ENCODE assay signal across 15 cellular contexts in genomic region chr6:2966347-2966746, GRCh38. TPM values are rescaled to one million over a fixed set of nuclear protein-coding genes. Genes with fewer than 3 reads are reported as not detected.
DNase-seq lines count a peak whose midpoint lies in the region; ATAC-seq, FAIRE-seq and TF ChIP-seq lines count a peak whose summit lies in the region.
"Had no signal": no experiment of that assay in that cellular context is flagged by ENCODE, and none has a peak within 500 bp of the region (broad histone marks: within the 10 kb centered on the region; RNA-seq: fewer than 3 reads in every experiment).

No MANE protein-coding gene starts in this region.

- peak; percentile 11 for DNase-seq in activated CD4-positive, alpha-beta memory T cell treated with anti-CD3 and anti-CD28 coated beads, Interleukin-2, amount 10 ng/mL, durations not matched to agents 7 days and 5 days
- no peak for DNase-seq in activated CD4-positive, alpha-beta memory T cell treated with anti-CD3 and anti-CD28 coated beads for 36 hours
- no peak for DNase-seq in Panc1 (ENCODE audit: low read depth, low spot score)
- no peak for DNase-seq in mesothelial cell of epicardium (ENCODE audit: low spot score in 2 of 2, unreplicated experiment in 2 of 2)
- peak; percentile 81 for DNase-seq in small intestine
- DNase-seq in HTR-8/SVneo (ENCODE audit: insufficient read length, low spot score) = no peak
- DNase-seq in CD4-positive, alpha-beta T cell = no peak
- DNase-seq in NCI-H1105 treated with DMSO at 0.1 percent for 48 hours (lab: John Stamatoyannopoulos, UW) = no peak
- DNase-seq: DMS79, NCI-H187 treated with DMSO at 0.1 percent for 48 hours, PC-9 had no signal

- POLR2A ChIA-PET in activated CD4-positive, alpha-beta memory T cell treated with anti-CD3 and anti-CD28 coated beads, Interleukin-2, amount 10 ng/mL, durations not matched to agents 7 days and 5 days (lab: Charles Lee) = interaction anchor here (1.2 kb wide), 1 partner anchor 29 kb away, joined by 3 read pairs; no protein-coding TSS in a partner anchor
- POLR2A ChIA-PET in activated CD4-positive, alpha-beta memory T cell treated with anti-CD3 and anti-CD28 coated beads for 36 hours (lab: Charles Lee) = interaction anchor here (0.6 kb wide), 2 partner anchors 25 to 41 kb away, joined by 3 read pairs; no protein-coding TSS in a partner anchor
- POLR2A ChIA-PET in Panc1 (lab: Charles Lee) = interaction anchor here (1.3 kb wide), 1 partner anchor 22 kb away, joined by 3 read pairs; no protein-coding TSS in a partner anchor
- POLR2A ChIA-PET in CD4-positive, alpha-beta T cell (lab: Charles Lee) = interaction anchor here (0.9 kb wide), 2 partner anchors 23 to 191 kb away, joined by 3 read pairs; partner anchors contain the start of gene TUBB2A

- FAIRE-seq in small intestine (lab: Jason Lieb, UNC) (no peak), HTR-8/SVneo (lab: Jason Lieb, UNC) (no peak)
- FAIRE-seq: A549, G401.6, GM12891 had no signal

- H3K27me3 ChIP-seq in Panc1 (ENCODE audit: control insufficient read depth, insufficient read depth, low read length) = no peaks in the 10 kb centered on the region
- no peaks in the 10 kb centered on the region for H3K27me3 ChIP-seq in small intestine (ENCODE audit: control insufficient read depth in 2 of 2, insufficient read depth in 2 of 2, low read length in 2 of 2)
- no peaks in the 10 kb centered on the region for H3K27me3 ChIP-seq in CD4-positive, alpha-beta T cell (ENCODE audit: control insufficient read depth, insufficient read depth, low read length)

- H3K27ac Mint-ChIP-seq in activated CD4-positive, alpha-beta memory T cell treated with anti-CD3 and anti-CD28 coated beads, Interleukin-2, amount 10 ng/mL, durations not matched to agents 7 days and 5 days = no peak overlapping the region
- no peak overlapping the region for H3K27ac Mint-ChIP-seq in activated CD4-positive, alpha-beta memory T cell treated with anti-CD3 and anti-CD28 coated beads for 36 hours
- peak overlapping the region; percentile 40 for H3K27ac Mint-ChIP-seq in mesothelial cell of epicardium
- H3K27ac Mint-ChIP-seq in CD4-positive, alpha-beta T cell = no peak overlapping the region

- H3K36me3 ChIP-seq in Panc1 (ENCODE audit: control insufficient read depth, insufficient read depth, low read length) = no peaks in the 10 kb centered on the region
- H3K36me3 ChIP-seq in small intestine (ENCODE audit: control insufficient read depth in 2 of 2, insufficient read depth in 2 of 2, low read length in 2 of 2) = no peaks in the 10 kb centered on the region

- no TSS peak for BruUV-seq in Panc1 (replicated peaks; lab: Mats Ljungman, UMichigan)

- H3K9me3 ChIP-seq in Panc1 (ENCODE audit: control insufficient read depth, insufficient read depth, low read depth, low read length) = no peaks in the 10 kb centered on the region
- H3K9me3 ChIP-seq in small intestine (ENCODE audit: control insufficient read depth, low read depth) = no peaks in the 10 kb centered on the region
- H3K9me3 ChIP-seq in CD4-positive, alpha-beta T cell (ENCODE audit: control insufficient read depth, low read length) = no peaks in the 10 kb centered on the region
- H3K9me3 ChIP-seq: A549 had no signal

- TF ChIP-seq CTCF in Panc1 (IDR thresholded peaks at IDR 0.05) = no peak
- TF ChIP-seq CTCF in mesothelial cell of epicardium (IDR thresholded peaks at IDR 0.05; ENCODE audit: unreplicated experiment) = no peak
- TF ChIP-seq CTCF in CD4-positive, alpha-beta T cell (IDR thresholded peaks at IDR 0.05) = no peak

- no peak overlapping the region for H3K4me3 ChIP-seq in Panc1 (ENCODE audit: low read depth in 2 of 2, low read length in 2 of 2)
- no peak overlapping the region for H3K4me3 ChIP-seq in small intestine (ENCODE audit: low read depth in 1 of 2, low read length in 2 of 2)
- H3K4me3 ChIP-seq: A549, PC-9 had no signal

- H3K4me1 ChIP-seq in Panc1 (ENCODE audit: control insufficient read depth, insufficient read depth, low read length) = peaks cover 28% of the 10 kb centered on the region
- H3K4me1 ChIP-seq in small intestine (ENCODE audit: control insufficient read depth in 2 of 2, insufficient read depth in 1 of 2, low read depth in 1 of 2, low read length in 1 of 2) = peaks cover 2 to 7% of the 10 kb centered on the region in 2 donors

- CTCF ChIA-PET in activated CD4-positive, alpha-beta memory T cell treated with anti-CD3 and anti-CD28 coated beads, Interleukin-2, amount 10 ng/mL, durations not matched to agents 7 days and 5 days (lab: Charles Lee) = interaction anchor here (0.7 to 2.0 kb wide), 4 partner anchors 14 to 518 kb away, joined by 3 to 6 read pairs (median 3); no protein-coding TSS in a partner anchor
- CTCF ChIA-PET in activated CD4-positive, alpha-beta memory T cell treated with anti-CD3 and anti-CD28 coated beads for 36 hours (lab: Charles Lee) = interaction anchor here (0.7 to 1.7 kb wide), 3 partner anchors 13 to 26 kb away, joined by 3 to 4 read pairs (median 4); no protein-coding TSS in a partner anchor
- CTCF ChIA-PET in Panc1 (lab: Charles Lee) = no interaction called here
- CTCF ChIA-PET in CD4-positive, alpha-beta T cell (lab: Charles Lee) = no interaction called here

- no peak overlapping the region for H3K4me3 Mint-ChIP-seq in activated CD4-positive, alpha-beta memory T cell treated with anti-CD3 and anti-CD28 coated beads, Interleukin-2, amount 10 ng/mL, durations not matched to agents 7 days and 5 days
- no peak overlapping the region for H3K4me3 Mint-ChIP-seq in activated CD4-positive, alpha-beta memory T cell treated with anti-CD3 and anti-CD28 coated beads for 36 hours
- H3K4me3 Mint-ChIP-seq in mesothelial cell of epicardium = no peak overlapping the region
- no peak overlapping the region for H3K4me3 Mint-ChIP-seq in CD4-positive, alpha-beta T cell

- 22 to 70% (median 51%) methylated on average over 9 of the region's 9 CpGs for WGBS in small intestine, 3 donors

- H3K27ac ChIP-seq in Panc1 (ENCODE audit: low read length) = peak overlapping the region; percentile 15; the same call in 1 of the 2 replicates
- no peak overlapping the region for H3K27ac ChIP-seq in small intestine (ENCODE audit: low read depth in 1 of 2, low read length in 1 of 2)
- no peak overlapping the region for H3K27ac ChIP-seq in CD4-positive, alpha-beta T cell (ENCODE audit: low read depth, low read length)
- H3K27ac ChIP-seq: A549, C4-2B, PC-9 had no signal

- H3K36me3 Mint-ChIP-seq in activated CD4-positive, alpha-beta memory T cell treated with anti-CD3 and anti-CD28 coated beads, Interleukin-2, amount 10 ng/mL, durations not matched to agents 7 days and 5 days (ENCODE audit: low read depth) = peaks cover 3% of the 10 kb centered on the region
- no peaks in the 10 kb centered on the region for H3K36me3 Mint-ChIP-seq in activated CD4-positive, alpha-beta memory T cell treated with anti-CD3 and anti-CD28 coated beads for 36 hours
- peaks cover 9% of the 10 kb centered on the region for H3K36me3 Mint-ChIP-seq in mesothelial cell of epicardium
- no peaks in the 10 kb centered on the region for H3K36me3 Mint-ChIP-seq in CD4-positive, alpha-beta T cell (ENCODE audit: low read depth)

- intact Hi-C loops in activated CD4-positive, alpha-beta memory T cell treated with anti-CD3 and anti-CD28 coated beads for 36 hours (cut with micrococcal nuclease) = no loop called here
- intact Hi-C loops in Panc1 (cut with micrococcal nuclease; ENCODE audit: unreplicated experiment) = no loop called here
- intact Hi-C loops in CD4-positive, alpha-beta T cell (cut with DNase I, micrococcal nuclease) = no loop called here

- ATAC-seq in Panc1 = no peak
- ATAC-seq in CD4-positive, alpha-beta T cell (ENCODE audit: poor library complexity) = no peak
- ATAC-seq: A549 had no signal

- in situ Hi-C loops in Panc1 (cut with HindIII; ENCODE audit: low pct_unique_long_range_greater_than_20kb, low sequenced_read_pairs) = no loop called here

- H3K9me3 Mint-ChIP-seq in activated CD4-positive, alpha-beta memory T cell treated with anti-CD3 and anti-CD28 coated beads, Interleukin-2, amount 10 ng/mL, durations not matched to agents 7 days and 5 days = no peaks in the 10 kb centered on the region
- H3K9me3 Mint-ChIP-seq in activated CD4-positive, alpha-beta memory T cell treated with anti-CD3 and anti-CD28 coated beads for 36 hours = no peaks in the 10 kb centered on the region
- peaks cover 5% of the 10 kb centered on the region for H3K9me3 Mint-ChIP-seq in mesothelial cell of epicardium
- H3K9me3 Mint-ChIP-seq in CD4-positive, alpha-beta T cell = no peaks in the 10 kb centered on the region

- peaks cover 8% of the 10 kb centered on the region for H3K4me1 Mint-ChIP-seq in activated CD4-positive, alpha-beta memory T cell treated with anti-CD3 and anti-CD28 coated beads, Interleukin-2, amount 10 ng/mL, durations not matched to agents 7 days and 5 days
- peaks cover 18% of the 10 kb centered on the region for H3K4me1 Mint-ChIP-seq in activated CD4-positive, alpha-beta memory T cell treated with anti-CD3 and anti-CD28 coated beads for 36 hours (ENCODE audit: low read depth)
- peaks cover 38% of the 10 kb centered on the region for H3K4me1 Mint-ChIP-seq in mesothelial cell of epicardium
- peaks cover 10% of the 10 kb centered on the region for H3K4me1 Mint-ChIP-seq in CD4-positive, alpha-beta T cell (ENCODE audit: low read depth)

- peaks cover 19% of the 10 kb centered on the region for H3K27me3 Mint-ChIP-seq in activated CD4-positive, alpha-beta memory T cell treated with anti-CD3 and anti-CD28 coated beads, Interleukin-2, amount 10 ng/mL, durations not matched to agents 7 days and 5 days
- no peaks in the 10 kb centered on the region for H3K27me3 Mint-ChIP-seq in activated CD4-positive, alpha-beta memory T cell treated with anti-CD3 and anti-CD28 coated beads for 36 hours
- no peaks in the 10 kb centered on the region for H3K27me3 Mint-ChIP-seq in mesothelial cell of epicardium (ENCODE audit: low read depth)
- no peaks in the 10 kb centered on the region for H3K27me3 Mint-ChIP-seq in CD4-positive, alpha-beta T cell

RNA-seq across cellular contexts. Expression of gene SERPINB6, which starts 5.0 kb away (rescaled TPM):
- 10 to 100 TPM; 19.8 to 20.1 TPM for total RNA-seq in activated CD4-positive, alpha-beta memory T cell treated with anti-CD3 and anti-CD28 coated beads, Interleukin-2, amount 10 ng/mL, durations not matched to agents 7 days and 5 days
- 10 to 100 TPM; 59.0 to 64.7 TPM for total RNA-seq in activated CD4-positive, alpha-beta memory T cell treated with anti-CD3 and anti-CD28 coated beads for 36 hours
- total RNA-seq in Panc1 (2021; ENCODE audit: unreplicated experiment) = 131 TPM
- 155 TPM for polyA plus RNA-seq in Panc1 (2012; ENCODE audit: insufficient read length)
- 91.4 to 96.8 TPM (median 93.4 TPM) in 3 replicates for total RNA-seq in mesothelial cell of epicardium
- 100 to 1,000 TPM; 306 to 539 (median 531) TPM for polyA plus RNA-seq in small intestine
- 10 to 100 TPM; 11.0 to 11.9 TPM for total RNA-seq in CD4-positive, alpha-beta T cell

RNA-seq across cellular contexts. Expression of gene NQO2, which starts 33.3 kb away (rescaled TPM):
- total RNA-seq in activated CD4-positive, alpha-beta memory T cell treated with anti-CD3 and anti-CD28 coated beads, Interleukin-2, amount 10 ng/mL, durations not matched to agents 7 days and 5 days = 10 to 100 TPM; 37.7 to 38.4 TPM
- 10 to 100 TPM; 36.1 to 38.9 TPM for total RNA-seq in activated CD4-positive, alpha-beta memory T cell treated with anti-CD3 and anti-CD28 coated beads for 36 hours
- total RNA-seq in Panc1 (2021; ENCODE audit: unreplicated experiment) (45.7 TPM), mesothelial cell of epicardium (17.1 to 18.7 TPM (median 17.3 TPM) in 3 replicates)
- polyA plus RNA-seq in Panc1 (2012; ENCODE audit: insufficient read length) = 49.3 TPM
- polyA plus RNA-seq in small intestine = 10 to 100 TPM; 35.6 to 84.5 (median 82.1) TPM
- 1 to 10 TPM; 6.7 to 7.7 TPM for total RNA-seq in CD4-positive, alpha-beta T cell

Comparison
In these comparisons a context has a peak if more than half of its experiments do, and no peak if none do; other contexts are left out.
1. DNase-seq: peak in activated CD4-positive, alpha-beta memory T cell treated with anti-CD3 and anti-CD28 coated beads, Interleukin-2, amount 10 ng/mL, durations not matched to agents 7 days and 5 days (single experiment) and small intestine (single experiment); none in activated CD4-positive, alpha-beta memory T cell treated with anti-CD3 and anti-CD28 coated beads for 36 hours (single experiment), Panc1 (single experiment), mesothelial cell of epicardium (0 of 2), HTR-8/SVneo (single experiment), CD4-positive, alpha-beta T cell (0 of 10) and NCI-H1105 treated with DMSO at 0.1 percent for 48 hours (single experiment).
2. CTCF ChIA-PET loops: an anchor here in activated CD4-positive, alpha-beta memory T cell treated with anti-CD3 and anti-CD28 coated beads, Interleukin-2, amount 10 ng/mL, durations not matched to agents 7 days and 5 days (0.7 to 2.0 kb wide) and activated CD4-positive, alpha-beta memory T cell treated with anti-CD3 and anti-CD28 coated beads for 36 hours (0.7 to 1.7 kb wide); none called in Panc1 and CD4-positive, alpha-beta T cell.